Comparison of ENCODE assay signal across 1 cellular context in the genomic region with DNA sequence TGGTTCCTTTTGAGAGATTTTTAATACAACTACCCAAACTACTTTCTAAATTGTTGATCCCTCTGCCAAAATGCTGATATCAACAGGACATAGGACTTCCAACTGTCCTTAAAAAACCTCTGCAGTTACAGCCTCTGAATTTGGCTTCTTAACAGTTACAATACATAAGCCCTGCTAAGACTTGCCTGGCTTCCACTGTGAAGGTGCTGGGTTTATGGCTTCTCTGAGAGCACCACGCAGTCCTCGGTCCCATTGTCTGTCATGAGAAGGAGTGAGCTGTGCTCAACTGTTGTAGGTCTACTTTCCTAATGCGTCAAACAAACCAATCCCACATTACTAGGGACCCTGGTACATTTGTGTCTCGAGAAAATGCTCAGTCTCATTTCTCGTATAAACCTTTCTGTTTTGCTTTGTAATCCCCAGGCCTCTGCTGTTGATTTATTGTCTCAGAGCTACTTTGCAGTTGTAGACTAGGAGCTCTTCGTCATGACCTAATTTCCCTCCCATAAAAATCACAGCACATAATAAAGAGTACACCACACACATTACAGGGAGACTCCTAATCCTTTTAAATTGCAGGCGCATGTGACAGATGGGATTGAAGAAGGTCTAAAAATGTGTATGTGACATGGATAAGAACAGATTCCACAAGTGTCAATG.
TF ChIP-seq lines count a peak whose summit lies in the region.

No MANE protein-coding gene starts in this region.

TF ChIP-seq in HEK293, 187 proteins besides CTCF, POLR2A, EP300 and RAD21 (continues in another document):
- TF ChIP-seq ZNF596 (tag by site-specific recombination; IDR thresholded peaks at IDR 0.05) (no peak), GLI4 (tag by site-specific recombination; IDR thresholded peaks at IDR 0.05) (no peak), OSR2 (tag by site-specific recombination; IDR thresholded peaks at IDR 0.05) (peak; percentile 98), ZNF184 (tag by site-specific recombination; IDR thresholded peaks at IDR 0.05) (peak; percentile 61; the same call in 1 of the 2 replicates), KLF9 (tag by site-specific recombination; IDR thresholded peaks at IDR 0.05; ENCODE audit: low read depth) (no peak), ZBTB48 (tag by site-specific recombination; IDR thresholded peaks at IDR 0.05) (peak; percentile 62; the same call in 1 of the 2 replicates), ZNF324 (tag by site-specific recombination; IDR thresholded peaks at IDR 0.05) (0 out of 2 replicates have a peak, but pooled peaks have one; percentile 31), SALL2 (tag by site-specific recombination; IDR thresholded peaks at IDR 0.05; ENCODE audit: borderline replicate concordance) (no peak), OVOL3 (tag by site-specific recombination; IDR thresholded peaks at IDR 0.05) (peak; percentile 79; the same call in 1 of the 2 replicates), ZNF510 (tag by site-specific recombination; IDR thresholded peaks at IDR 0.05; ENCODE audit: insufficient replicate concordance) (no peak), KLF7 (tag by site-specific recombination; IDR thresholded peaks at IDR 0.05; ENCODE audit: borderline replicate concordance) (no peak), SP7 (tag by site-specific recombination; IDR thresholded peaks at IDR 0.05) (peak; percentile 93), ZNF48 (tag by site-specific recombination; IDR thresholded peaks at IDR 0.05) (no peak), MZF1 (tag by site-specific recombination; IDR thresholded peaks at IDR 0.05; ENCODE audit: borderline replicate concordance) (peak; percentile 81), ZFP69B (tag by site-specific recombination; IDR thresholded peaks at IDR 0.05) (0 out of 2 replicates have a peak, but pooled peaks have one; percentile 40), ZNF785 (tag by site-specific recombination; IDR thresholded peaks at IDR 0.05) (no peak), ZNF629 (tag by site-specific recombination; IDR thresholded peaks at IDR 0.05) (peak; percentile 92), ZNF610 (tag by site-specific recombination; IDR thresholded peaks at IDR 0.05; ENCODE audit: borderline replicate concordance) (peak; percentile 50; the same call in 1 of the 2 replicates), ZNF133 (tag by site-specific recombination; IDR thresholded peaks at IDR 0.05) (no peak), HOXA7 (CRISPR knock-in tag; IDR thresholded peaks at IDR 0.05; ENCODE audit: borderline replicate concordance) (no peak), SCRT2 (tag by site-specific recombination; IDR thresholded peaks at IDR 0.05) (peak; percentile 76), ZNF626 (tag by site-specific recombination; IDR thresholded peaks at IDR 0.05) (no peak), ZNF335 (tag by site-specific recombination; conservative IDR thresholded peaks at IDR 0.05) (0 out of 2 replicates have a peak, but pooled peaks have one; percentile 24), ZNF366 (tag by site-specific recombination; conservative IDR thresholded peaks at IDR 0.05) (peak; percentile 76), ZNF223 (tag by site-specific recombination; IDR thresholded peaks at IDR 0.05) (no peak), ZNF391 (tag by site-specific recombination; IDR thresholded peaks at IDR 0.05; ENCODE audit: borderline replicate concordance, low read depth) (peak; percentile 90; the same call in 1 of the 2 replicates), FEZF1 (tag by site-specific recombination; IDR thresholded peaks at IDR 0.05) (peak; percentile 95), ZNF701 (tag by site-specific recombination; IDR thresholded peaks at IDR 0.05) (no peak), ZFP41 (tag by site-specific recombination; IDR thresholded peaks at IDR 0.05; ENCODE audit: borderline replicate concordance) (no peak), ZNF501 (tag by site-specific recombination; IDR thresholded peaks at IDR 0.05) (peak; percentile 85; the same call in 1 of the 2 replicates), ZNF530 (tag by site-specific recombination; IDR thresholded peaks at IDR 0.05; ENCODE audit: low read depth) (no peak), ZNF792 (tag by site-specific recombination; IDR thresholded peaks at IDR 0.05) (no peak), ZIC2 (tag by site-specific recombination; IDR thresholded peaks at IDR 0.05) (peak; percentile 95), ZNF549 (tag by site-specific recombination; IDR thresholded peaks at IDR 0.05) (0 out of 2 replicates have a peak, but pooled peaks have one; percentile 20), ZNF214 (tag by site-specific recombination; IDR thresholded peaks at IDR 0.05; ENCODE audit: borderline replicate concordance) (no peak; the same call in 1 of the 2 replicates), ZNF174 (tag by site-specific recombination; IDR thresholded peaks at IDR 0.05) (no peak), ZNF169 (tag by site-specific recombination; IDR thresholded peaks at IDR 0.05) (no peak), ZNF600 (tag by site-specific recombination; IDR thresholded peaks at IDR 0.05) (peak; percentile 58; the same call in 1 of the 2 replicates), ZNF121 (tag by site-specific recombination; IDR thresholded peaks at IDR 0.05) (no peak), ZNF658 (tag by site-specific recombination; IDR thresholded peaks at IDR 0.05) (no peak), ZNF311 (tag by site-specific recombination; IDR thresholded peaks at IDR 0.05; ENCODE audit: borderline replicate concordance) (no peak), ZNF266 (tag by site-specific recombination; IDR thresholded peaks at IDR 0.05; ENCODE audit: low read depth) (no peak), ZFHX2 (tag by site-specific recombination; conservative IDR thresholded peaks at IDR 0.05) (no peak), YY1 (tag by site-specific recombination; IDR thresholded peaks at IDR 0.05) (no peak), ZNF155 (tag by site-specific recombination; IDR thresholded peaks at IDR 0.05) (no peak)
- TF ChIP-seq, protein P1, sequence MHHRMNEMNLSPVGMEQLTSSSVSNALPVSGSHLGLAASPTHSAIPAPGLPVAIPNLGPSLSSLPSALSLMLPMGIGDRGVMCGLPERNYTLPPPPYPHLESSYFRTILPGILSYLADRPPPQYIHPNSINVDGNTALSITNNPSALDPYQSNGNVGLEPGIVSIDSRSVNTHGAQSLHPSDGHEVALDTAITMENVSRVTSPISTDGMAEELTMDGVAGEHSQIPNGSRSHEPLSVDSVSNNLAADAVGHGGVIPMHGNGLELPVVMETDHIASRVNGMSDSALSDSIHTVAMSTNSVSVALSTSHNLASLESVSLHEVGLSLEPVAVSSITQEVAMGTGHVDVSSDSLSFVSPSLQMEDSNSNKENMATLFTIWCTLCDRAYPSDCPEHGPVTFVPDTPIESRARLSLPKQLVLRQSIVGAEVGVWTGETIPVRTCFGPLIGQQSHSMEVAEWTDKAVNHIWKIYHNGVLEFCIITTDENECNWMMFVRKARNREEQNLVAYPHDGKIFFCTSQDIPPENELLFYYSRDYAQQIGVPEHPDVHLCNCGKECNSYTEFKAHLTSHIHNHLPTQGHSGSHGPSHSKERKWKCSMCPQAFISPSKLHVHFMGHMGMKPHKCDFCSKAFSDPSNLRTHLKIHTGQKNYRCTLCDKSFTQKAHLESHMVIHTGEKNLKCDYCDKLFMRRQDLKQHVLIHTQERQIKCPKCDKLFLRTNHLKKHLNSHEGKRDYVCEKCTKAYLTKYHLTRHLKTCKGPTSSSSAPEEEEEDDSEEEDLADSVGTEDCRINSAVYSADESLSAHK (tag by site-specific recombination; IDR thresholded peaks at IDR 0.05): peak; percentile 93
- TF ChIP-seq, protein P2, sequence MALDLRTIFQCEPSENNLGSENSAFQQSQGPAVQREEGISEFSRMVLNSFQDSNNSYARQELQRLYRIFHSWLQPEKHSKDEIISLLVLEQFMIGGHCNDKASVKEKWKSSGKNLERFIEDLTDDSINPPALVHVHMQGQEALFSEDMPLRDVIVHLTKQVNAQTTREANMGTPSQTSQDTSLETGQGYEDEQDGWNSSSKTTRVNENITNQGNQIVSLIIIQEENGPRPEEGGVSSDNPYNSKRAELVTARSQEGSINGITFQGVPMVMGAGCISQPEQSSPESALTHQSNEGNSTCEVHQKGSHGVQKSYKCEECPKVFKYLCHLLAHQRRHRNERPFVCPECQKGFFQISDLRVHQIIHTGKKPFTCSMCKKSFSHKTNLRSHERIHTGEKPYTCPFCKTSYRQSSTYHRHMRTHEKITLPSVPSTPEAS (tag by site-specific recombination; IDR thresholded peaks at IDR 0.05): no peak
- TF ChIP-seq, protein P3, sequence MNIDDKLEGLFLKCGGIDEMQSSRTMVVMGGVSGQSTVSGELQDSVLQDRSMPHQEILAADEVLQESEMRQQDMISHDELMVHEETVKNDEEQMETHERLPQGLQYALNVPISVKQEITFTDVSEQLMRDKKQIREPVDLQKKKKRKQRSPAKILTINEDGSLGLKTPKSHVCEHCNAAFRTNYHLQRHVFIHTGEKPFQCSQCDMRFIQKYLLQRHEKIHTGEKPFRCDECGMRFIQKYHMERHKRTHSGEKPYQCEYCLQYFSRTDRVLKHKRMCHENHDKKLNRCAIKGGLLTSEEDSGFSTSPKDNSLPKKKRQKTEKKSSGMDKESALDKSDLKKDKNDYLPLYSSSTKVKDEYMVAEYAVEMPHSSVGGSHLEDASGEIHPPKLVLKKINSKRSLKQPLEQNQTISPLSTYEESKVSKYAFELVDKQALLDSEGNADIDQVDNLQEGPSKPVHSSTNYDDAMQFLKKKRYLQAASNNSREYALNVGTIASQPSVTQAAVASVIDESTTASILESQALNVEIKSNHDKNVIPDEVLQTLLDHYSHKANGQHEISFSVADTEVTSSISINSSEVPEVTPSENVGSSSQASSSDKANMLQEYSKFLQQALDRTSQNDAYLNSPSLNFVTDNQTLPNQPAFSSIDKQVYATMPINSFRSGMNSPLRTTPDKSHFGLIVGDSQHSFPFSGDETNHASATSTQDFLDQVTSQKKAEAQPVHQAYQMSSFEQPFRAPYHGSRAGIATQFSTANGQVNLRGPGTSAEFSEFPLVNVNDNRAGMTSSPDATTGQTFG (tag by site-specific recombination; IDR thresholded peaks at IDR 0.05; ENCODE audit: borderline replicate concordance): no peak
- TF ChIP-seq, protein P4, sequence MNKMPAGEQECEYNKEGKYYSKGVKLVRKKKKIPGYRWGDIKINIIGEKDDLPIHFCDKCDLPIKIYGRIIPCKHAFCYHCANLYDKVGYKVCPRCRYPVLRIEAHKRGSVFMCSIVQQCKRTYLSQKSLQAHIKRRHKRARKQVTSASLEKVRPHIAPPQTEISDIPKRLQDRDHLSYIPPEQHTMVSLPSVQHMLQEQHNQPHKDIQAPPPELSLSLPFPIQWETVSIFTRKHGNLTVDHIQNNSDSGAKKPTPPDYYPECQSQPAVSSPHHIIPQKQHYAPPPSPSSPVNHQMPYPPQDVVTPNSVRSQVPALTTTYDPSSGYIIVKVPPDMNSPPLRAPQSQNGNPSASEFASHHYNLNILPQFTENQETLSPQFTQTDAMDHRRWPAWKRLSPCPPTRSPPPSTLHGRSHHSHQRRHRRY (tag by site-specific recombination; IDR thresholded peaks at IDR 0.05): no peak
- TF ChIP-seq, protein P5, sequence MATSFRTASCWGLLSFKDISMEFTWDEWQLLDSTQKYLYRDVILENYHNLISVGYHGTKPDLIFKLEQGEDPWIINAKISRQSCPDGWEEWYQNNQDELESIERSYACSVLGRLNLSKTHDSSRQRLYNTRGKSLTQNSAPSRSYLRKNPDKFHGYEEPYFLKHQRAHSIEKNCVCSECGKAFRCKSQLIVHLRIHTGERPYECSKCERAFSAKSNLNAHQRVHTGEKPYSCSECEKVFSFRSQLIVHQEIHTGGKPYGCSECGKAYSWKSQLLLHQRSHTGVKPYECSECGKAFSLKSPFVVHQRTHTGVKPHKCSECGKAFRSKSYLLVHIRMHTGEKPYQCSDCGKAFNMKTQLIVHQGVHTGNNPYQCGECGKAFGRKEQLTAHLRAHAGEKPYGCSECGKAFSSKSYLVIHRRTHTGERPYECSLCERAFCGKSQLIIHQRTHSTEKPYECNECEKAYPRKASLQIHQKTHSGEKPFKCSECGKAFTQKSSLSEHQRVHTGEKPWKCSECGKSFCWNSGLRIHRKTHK (tag by site-specific recombination; IDR thresholded peaks at IDR 0.05): no peak
- TF ChIP-seq, protein P6, sequence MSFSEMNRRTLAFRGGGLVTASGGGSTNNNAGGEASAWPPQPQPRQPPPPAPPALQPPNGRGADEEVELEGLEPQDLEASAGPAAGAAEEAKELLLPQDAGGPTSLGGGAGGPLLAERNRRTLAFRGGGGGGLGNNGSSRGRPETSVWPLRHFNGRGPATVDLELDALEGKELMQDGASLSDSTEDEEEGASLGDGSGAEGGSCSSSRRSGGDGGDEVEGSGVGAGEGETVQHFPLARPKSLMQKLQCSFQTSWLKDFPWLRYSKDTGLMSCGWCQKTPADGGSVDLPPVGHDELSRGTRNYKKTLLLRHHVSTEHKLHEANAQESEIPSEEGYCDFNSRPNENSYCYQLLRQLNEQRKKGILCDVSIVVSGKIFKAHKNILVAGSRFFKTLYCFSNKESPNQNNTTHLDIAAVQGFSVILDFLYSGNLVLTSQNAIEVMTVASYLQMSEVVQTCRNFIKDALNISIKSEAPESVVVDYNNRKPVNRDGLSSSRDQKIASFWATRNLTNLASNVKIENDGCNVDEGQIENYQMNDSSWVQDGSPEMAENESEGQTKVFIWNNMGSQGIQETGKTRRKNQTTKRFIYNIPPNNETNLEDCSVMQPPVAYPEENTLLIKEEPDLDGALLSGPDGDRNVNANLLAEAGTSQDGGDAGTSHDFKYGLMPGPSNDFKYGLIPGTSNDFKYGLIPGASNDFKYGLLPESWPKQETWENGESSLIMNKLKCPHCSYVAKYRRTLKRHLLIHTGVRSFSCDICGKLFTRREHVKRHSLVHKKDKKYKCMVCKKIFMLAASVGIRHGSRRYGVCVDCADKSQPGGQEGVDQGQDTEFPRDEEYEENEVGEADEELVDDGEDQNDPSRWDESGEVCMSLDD (tag by site-specific recombination; IDR thresholded peaks at IDR 0.05): no peak
- TF ChIP-seq, protein P7, sequence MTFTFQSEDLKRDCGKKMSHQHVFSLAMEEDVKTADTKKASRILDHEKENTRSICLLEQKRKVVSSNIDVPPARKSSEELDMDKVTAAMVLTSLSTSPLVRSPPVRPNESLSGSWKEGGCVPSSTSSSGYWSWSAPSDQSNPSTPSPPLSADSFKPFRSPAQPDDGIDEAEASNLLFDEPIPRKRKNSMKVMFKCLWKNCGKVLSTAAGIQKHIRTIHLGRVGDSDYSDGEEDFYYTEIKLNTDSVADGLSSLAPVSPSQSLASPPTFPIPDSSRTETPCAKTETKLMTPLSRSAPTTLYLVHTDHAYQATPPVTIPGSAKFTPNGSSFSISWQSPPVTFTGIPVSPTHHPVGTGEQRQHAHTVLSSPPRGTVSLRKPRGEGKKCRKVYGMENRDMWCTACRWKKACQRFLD (tag by site-specific recombination; IDR thresholded peaks at IDR 0.05): no peak
- TF ChIP-seq, protein P8, sequence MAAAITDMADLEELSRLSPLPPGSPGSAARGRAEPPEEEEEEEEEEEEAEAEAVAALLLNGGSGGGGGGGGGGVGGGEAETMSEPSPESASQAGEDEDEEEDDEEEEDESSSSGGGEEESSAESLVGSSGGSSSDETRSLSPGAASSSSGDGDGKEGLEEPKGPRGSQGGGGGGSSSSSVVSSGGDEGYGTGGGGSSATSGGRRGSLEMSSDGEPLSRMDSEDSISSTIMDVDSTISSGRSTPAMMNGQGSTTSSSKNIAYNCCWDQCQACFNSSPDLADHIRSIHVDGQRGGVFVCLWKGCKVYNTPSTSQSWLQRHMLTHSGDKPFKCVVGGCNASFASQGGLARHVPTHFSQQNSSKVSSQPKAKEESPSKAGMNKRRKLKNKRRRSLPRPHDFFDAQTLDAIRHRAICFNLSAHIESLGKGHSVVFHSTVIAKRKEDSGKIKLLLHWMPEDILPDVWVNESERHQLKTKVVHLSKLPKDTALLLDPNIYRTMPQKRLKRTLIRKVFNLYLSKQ (tag by site-specific recombination; IDR thresholded peaks at IDR 0.05; ENCODE audit: borderline replicate concordance): no peak
